ENCODE assay signal across 8 cellular contexts in the genomic region with DNA sequence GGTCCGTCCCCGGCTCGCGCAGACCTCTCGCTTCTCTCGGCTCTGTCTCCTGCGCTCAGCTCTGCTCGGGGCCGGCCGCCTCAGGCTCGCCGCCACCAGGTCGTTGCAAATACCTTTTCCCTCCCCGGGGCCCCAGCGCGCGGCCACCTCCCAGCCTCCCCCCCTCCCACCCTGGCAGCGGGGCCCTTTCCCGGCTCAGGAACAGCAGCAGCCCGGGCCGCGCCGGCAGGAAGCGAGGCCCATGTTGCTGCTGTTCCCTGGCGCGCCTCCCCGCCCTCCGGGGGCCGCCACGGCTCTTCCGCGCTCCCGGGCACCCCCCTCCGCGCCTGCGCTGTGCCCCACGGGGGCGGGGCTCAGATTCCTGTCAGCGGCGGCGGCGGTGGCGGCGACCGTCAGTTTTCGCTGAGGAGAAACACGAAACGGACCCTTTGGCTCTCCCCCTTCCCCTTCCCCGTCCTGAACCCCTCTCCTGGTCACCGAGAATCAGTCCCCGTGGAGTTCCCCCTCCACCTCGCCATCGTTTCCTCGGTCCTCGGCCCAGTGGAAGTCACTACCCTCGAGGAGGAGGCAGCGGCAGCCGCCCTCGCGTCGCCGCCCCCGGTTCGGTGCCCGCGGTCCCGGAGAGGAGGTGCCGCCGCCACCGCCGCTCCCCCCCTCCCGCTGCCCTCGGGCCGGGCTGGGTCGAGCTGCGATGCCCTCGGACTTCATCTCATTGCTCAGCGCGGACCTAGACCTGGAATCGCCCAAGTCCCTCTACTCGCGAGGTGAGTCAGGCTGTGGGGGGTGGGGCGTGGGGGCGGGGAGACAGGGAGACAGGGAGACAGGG.
DNase-seq lines count a peak whose midpoint lies in the region; ATAC-seq and TF ChIP-seq lines count a peak whose summit lies in the region.

A gene with protein sequence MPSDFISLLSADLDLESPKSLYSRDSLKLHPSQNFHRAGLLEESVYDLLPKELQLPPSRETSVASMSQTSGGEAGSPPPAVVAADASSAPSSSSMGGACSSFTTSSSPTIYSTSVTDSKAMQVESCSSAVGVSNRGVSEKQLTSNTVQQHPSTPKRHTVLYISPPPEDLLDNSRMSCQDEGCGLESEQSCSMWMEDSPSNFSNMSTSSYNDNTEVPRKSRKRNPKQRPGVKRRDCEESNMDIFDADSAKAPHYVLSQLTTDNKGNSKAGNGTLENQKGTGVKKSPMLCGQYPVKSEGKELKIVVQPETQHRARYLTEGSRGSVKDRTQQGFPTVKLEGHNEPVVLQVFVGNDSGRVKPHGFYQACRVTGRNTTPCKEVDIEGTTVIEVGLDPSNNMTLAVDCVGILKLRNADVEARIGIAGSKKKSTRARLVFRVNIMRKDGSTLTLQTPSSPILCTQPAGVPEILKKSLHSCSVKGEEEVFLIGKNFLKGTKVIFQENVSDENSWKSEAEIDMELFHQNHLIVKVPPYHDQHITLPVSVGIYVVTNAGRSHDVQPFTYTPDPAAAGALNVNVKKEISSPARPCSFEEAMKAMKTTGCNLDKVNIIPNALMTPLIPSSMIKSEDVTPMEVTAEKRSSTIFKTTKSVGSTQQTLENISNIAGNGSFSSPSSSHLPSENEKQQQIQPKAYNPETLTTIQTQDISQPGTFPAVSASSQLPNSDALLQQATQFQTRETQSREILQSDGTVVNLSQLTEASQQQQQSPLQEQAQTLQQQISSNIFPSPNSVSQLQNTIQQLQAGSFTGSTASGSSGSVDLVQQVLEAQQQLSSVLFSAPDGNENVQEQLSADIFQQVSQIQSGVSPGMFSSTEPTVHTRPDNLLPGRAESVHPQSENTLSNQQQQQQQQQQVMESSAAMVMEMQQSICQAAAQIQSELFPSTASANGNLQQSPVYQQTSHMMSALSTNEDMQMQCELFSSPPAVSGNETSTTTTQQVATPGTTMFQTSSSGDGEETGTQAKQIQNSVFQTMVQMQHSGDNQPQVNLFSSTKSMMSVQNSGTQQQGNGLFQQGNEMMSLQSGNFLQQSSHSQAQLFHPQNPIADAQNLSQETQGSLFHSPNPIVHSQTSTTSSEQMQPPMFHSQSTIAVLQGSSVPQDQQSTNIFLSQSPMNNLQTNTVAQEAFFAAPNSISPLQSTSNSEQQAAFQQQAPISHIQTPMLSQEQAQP (N-terminal part only) (plus strand): TSS at position 356 of the 826 bp plus-strand sequence. CDS start 336 bp downstream, at position 692.

- no peaks in the 10 kb centered on the region for H3K9me3 ChIP-seq in WERI-Rb-1 (ENCODE audit: severe bottlenecking)
- H3K9me3 ChIP-seq in iPS-20b (ENCODE audit: insufficient read depth, low read depth, low read length) = no peaks in the 10 kb centered on the region

- DNase-seq in NCI-H2171 treated with DMSO at 0.1 percent for 48 hours (lab: John Stamatoyannopoulos, UW) (peak; percentile 83), WERI-Rb-1 (peak; percentile 87), T47D (ENCODE audit: low read depth in 1 of 2, low spot score in 1 of 2) (peak; percentile 78 to 91)

- in situ Hi-C loops in T47D (cut with HindIII; ENCODE audit: low pct_unique_long_range_greater_than_20kb, low sequenced_read_pairs) = no loop called here

- TF ChIP-seq CTCF in WERI-Rb-1 (IDR thresholded peaks at IDR 0.05; ENCODE audit: low read depth, low read length) = no peak

- no peaks in the 10 kb centered on the region for H3K27me3 ChIP-seq in WERI-Rb-1 (ENCODE audit: insufficient read depth, low read depth, severe bottlenecking)
- no peaks in the 10 kb centered on the region for H3K27me3 ChIP-seq in iPS-20b (ENCODE audit: insufficient read depth, low read length)

- H3K4me3 ChIP-seq in WERI-Rb-1 (ENCODE audit: low read depth, low read length) = peak within 1 kb of the TSS; percentile 88
- H3K4me3 ChIP-seq in iPS-20b (ENCODE audit: low read length) = peak within 1 kb of the TSS; percentile 91
- peak within 1 kb of the TSS; percentile 65 to 99 (median 91) for H3K4me3 ChIP-seq in skin epidermis

- H3K9ac ChIP-seq in iPS-20b (ENCODE audit: low read depth, low read length) = peak within 1 kb of the TSS; percentile 88

- H3K36me3 ChIP-seq in WERI-Rb-1 = peaks cover 2% of the 10 kb centered on the region; the same call in 1 of the 2 replicates
- H3K36me3 ChIP-seq in iPS-20b (ENCODE audit: insufficient read depth, low read depth, low read length) = no peaks in the 10 kb centered on the region

- H3K27ac ChIP-seq in WERI-Rb-1 (peak within 1 kb of the TSS; percentile 87), iPS-20b (ENCODE audit: low read length) (peak within 1 kb of the TSS; percentile 34), skin epidermis (peak within 1 kb of the TSS; percentile 91 to 100 (median 99))

- H3K4me1 ChIP-seq in iPS-20b (ENCODE audit: insufficient read depth, low read length) = peaks cover 32% of the 10 kb centered on the region

- ATAC-seq in GM18502 (IDR thresholded peaks at IDR 0.05; ENCODE audit: poor library complexity, unreplicated experiment) = peak; percentile 53
- peak; percentile 41 for ATAC-seq in HG03066 (IDR thresholded peaks at IDR 0.05; ENCODE audit: low read depth, unreplicated experiment)
- no peak for ATAC-seq in GM19455 (IDR thresholded peaks at IDR 0.05; ENCODE audit: unreplicated experiment)

Comparison
In these comparisons a context has a peak if more than half of its experiments do, and no peak if none do; other contexts are left out.
1. H3K27ac ChIP-seq: peak in every context shown above with its lines; median percentile 99 in skin epidermis; 87 in WERI-Rb-1; 34 in iPS-20b.